Comparison of ENCODE assay signal across 11 cellular contexts in genomic region chr5:108259306-108259705, GRCh38.
DNase-seq lines count a peak whose midpoint lies in the region; ATAC-seq, FAIRE-seq and TF ChIP-seq lines count a peak whose summit lies in the region.
"Had no signal": no experiment of that assay in that cellular context is flagged by ENCODE, and none has a peak within 500 bp of the region (broad histone marks: within the 10 kb centered on the region; RNA-seq: fewer than 3 reads in every experiment).

No MANE protein-coding gene starts in this region.

- no peaks in the 10 kb centered on the region for H3K27me3 ChIP-seq in pancreas

- H3K36me3 ChIP-seq in pancreas: no peaks in the 10 kb centered on the region

- H3K4me3 ChIP-seq in pancreas: no peak overlapping the region

- no peak for DNase-seq in endothelial cell (ENCODE audit: low spot score)
- DNase-seq in pancreas: no peak
- DNase-seq in SIG-M5 (lab: John Stamatoyannopoulos, UW): no peak
- no peak for DNase-seq in HTR-8/SVneo (ENCODE audit: insufficient read length, low spot score)
- DNase-seq: activated CD8-positive, alpha-beta memory T cell treated with anti-CD3 and anti-CD28 coated beads, Interleukin-2, amount 10 ng/mL, durations not matched to agents 7 days and 5 days; NCI-H345; stimulated activated CD4-positive, alpha-beta T cell treated with anti-CD3 and anti-CD28 coated beads, Interleukin-2, amount 100 ng/mL, for 48 hours; T-cell had no signal

- peaks cover 1% of the 10 kb centered on the region for H3K27me3 Mint-ChIP-seq in endothelial cell (ENCODE audit: unreplicated experiment)
- H3K27me3 Mint-ChIP-seq: activated CD8-positive, alpha-beta memory T cell treated with anti-CD3 and anti-CD28 coated beads, Interleukin-2, amount 10 ng/mL, durations not matched to agents 7 days and 5 days; T-cell had no signal

- no peak overlapping the region for H3K27ac ChIP-seq in pancreas

- H3K9me3 Mint-ChIP-seq in endothelial cell (ENCODE audit: unreplicated experiment): no peaks in the 10 kb centered on the region
- H3K9me3 Mint-ChIP-seq: T-cell had no signal

- FAIRE-seq in pancreas (lab: Jason Lieb, UNC) (no peak), HTR-8/SVneo (lab: Jason Lieb, UNC) (no peak)

- TF ChIP-seq CTCF in endothelial cell (IDR thresholded peaks at IDR 0.05; ENCODE audit: unreplicated experiment) (no peak), pancreas (IDR thresholded peaks at IDR 0.05) (no peak)

- intact Hi-C loops in pancreas (cut with DNase I): no loop called here

- H3K27ac Mint-ChIP-seq in endothelial cell (ENCODE audit: unreplicated experiment): peak overlapping the region; percentile 12
- H3K27ac Mint-ChIP-seq: activated CD8-positive, alpha-beta memory T cell treated with anti-CD3 and anti-CD28 coated beads, Interleukin-2, amount 10 ng/mL, durations not matched to agents 7 days and 5 days; T-cell had no signal

- 14 to 18% methylated on average over 1 of the region's 1 CpG for WGBS in pancreas, 2 donors

- H3K4me1 Mint-ChIP-seq in endothelial cell (ENCODE audit: unreplicated experiment): peaks cover 25% of the 10 kb centered on the region

- no peaks in the 10 kb centered on the region for H3K9me3 ChIP-seq in pancreas

- H3K4me3 Mint-ChIP-seq in endothelial cell (ENCODE audit: unreplicated experiment): no peak overlapping the region
- H3K4me3 Mint-ChIP-seq: activated CD8-positive, alpha-beta memory T cell treated with anti-CD3 and anti-CD28 coated beads, Interleukin-2, amount 10 ng/mL, durations not matched to agents 7 days and 5 days; T-cell had no signal

- H3K36me3 Mint-ChIP-seq in endothelial cell (ENCODE audit: low read depth, unreplicated experiment): no peaks in the 10 kb centered on the region
- H3K36me3 Mint-ChIP-seq: activated CD8-positive, alpha-beta memory T cell treated with anti-CD3 and anti-CD28 coated beads, Interleukin-2, amount 10 ng/mL, durations not matched to agents 7 days and 5 days had no signal

- peak; percentile 49 for ATAC-seq in GM19023 (IDR thresholded peaks at IDR 0.05; ENCODE audit: unreplicated experiment)
- ATAC-seq in HG03442 (IDR thresholded peaks at IDR 0.05; ENCODE audit: unreplicated experiment): peak; percentile 52
- peak; percentile 80 to 84 (median 83) for ATAC-seq in pancreas
- ATAC-seq in GM18519 (IDR thresholded peaks at IDR 0.05; ENCODE audit: low FRiP score, unreplicated experiment): no peak
- ATAC-seq: activated CD8-positive, alpha-beta memory T cell treated with anti-CD3 and anti-CD28 coated beads, Interleukin-2, amount 10 ng/mL, durations not matched to agents 7 days and 5 days; T-cell had no signal

- H3K4me1 ChIP-seq in pancreas: peaks cover 12 to 18% (median 16%) of the 10 kb centered on the region in 3 donors
